36 cellular contexts compared by ENCODE assay signal in the genomic region with DNA sequence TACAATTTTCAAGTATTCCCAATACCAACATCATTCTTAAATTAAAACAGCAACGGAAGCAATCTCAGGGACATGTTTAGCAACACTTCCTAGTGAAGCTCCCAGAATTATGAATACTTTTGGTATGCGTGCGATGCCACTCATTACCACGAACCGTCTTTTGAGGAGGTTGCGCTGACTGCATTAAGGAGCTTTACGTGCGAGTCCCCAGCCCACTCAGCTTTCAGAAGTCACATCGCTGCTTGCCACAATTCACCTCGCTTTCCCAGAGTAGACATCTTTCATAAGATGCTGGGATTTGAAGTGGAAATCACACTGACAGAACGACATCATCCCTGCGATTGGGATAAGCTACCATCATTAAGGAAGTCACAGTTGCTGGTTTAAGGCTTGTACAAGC.
"Had no signal": no experiment of that assay in that cellular context is flagged by ENCODE, and none has a peak within 500 bp of the region (broad histone marks: within the 10 kb centered on the region; RNA-seq: fewer than 3 reads in every experiment).

No MANE protein-coding gene starts in this region.

- H3K36me3 Mint-ChIP-seq: activated CD4-positive, alpha-beta memory T cell treated with anti-CD3 and anti-CD28 coated beads for 36 hours; activated naive CD4-positive, alpha-beta T cell treated with anti-CD3 and anti-CD28 coated beads, Interleukin-2, amount 50 U/mL, for 72 hours; brain; WTC11 had no signal

- H3K4me1 ChIP-seq: adrenal gland, SJSA1 had no signal

- H3K27me3 ChIP-seq: adrenal gland, MG63, SJSA1 had no signal

- H3K4me2 ChIP-seq: SK-N-SH had no signal

- FAIRE-seq: TTC549 had no signal

- H3K27ac Mint-ChIP-seq: activated CD4-positive, alpha-beta memory T cell treated with anti-CD3 and anti-CD28 coated beads for 36 hours; activated naive CD4-positive, alpha-beta T cell treated with anti-CD3 and anti-CD28 coated beads for 36 hours; activated naive CD4-positive, alpha-beta T cell treated with anti-CD3 and anti-CD28 coated beads, Interleukin-2, amount 50 U/mL, for 72 hours; activated T-helper 1 cell treated with anti-CD3 and anti-CD28 coated beads, Interleukin-12 subunit alpha, Interleukin-12 subunit beta, Interleukin-2, Interleukin-4 antibody, amounts not matched to agents 30 ng/mL and 10 ng/mL and 1 ng/mL, durations not matched to agents 14 hours and 24 hours and 36 hours; brain; T-helper 1 cell treated with Interleukin-12 subunit alpha and Interleukin-12 subunit beta and Interleukin-4 antibody, amounts not matched to agents 30 μg/mL and 1 μg/mL, for 36 hours; T-helper 2 cell treated with Interferon-gamma antibody and Interleukin-4, amounts not matched to agents 5 μg/mL and 100 μg/mL, for 36 hours; WTC11 had no signal

- DNase-seq: activated CD4-positive, alpha-beta memory T cell treated with anti-CD3 and anti-CD28 coated beads for 36 hours; activated CD4-positive, alpha-beta T cell treated with anti-CD3 and anti-CD28 coated beads for 4 hours; activated CD4-positive, alpha-beta T cell treated with anti-CD3 and anti-CD28 coated beads, Interleukin-2, amount 50 U/mL, for 1 hour; activated CD8-positive, alpha-beta memory T cell treated with anti-CD3 and anti-CD28 coated beads, Interleukin-2, amount 50 U/mL, for 4 hours; activated gamma-delta T cell treated with Interleukin-2 at 50 U/mL for 16 hours; activated naive CD4-positive, alpha-beta T cell treated with anti-CD3 and anti-CD28 coated beads for 36 hours; activated T-cell treated with anti-CD3 and anti-CD28 coated beads for 4 hours; activated T-cell treated with anti-CD3 and anti-CD28 coated beads, Interleukin-2, amount 50 U/mL, for 4 hours; adrenal gland; Karpas-422; KBM-7; MG63; NCI-H1048; NCI-H1105 treated with DMSO at 0.1 percent for 48 hours; NCI-H1436; NCI-H1694; NCI-H1930; NCI-H2081 treated with DMSO at 0.1 percent for 48 hours; NCI-H226; NCI-H446 treated with DMSO at 0.1 percent for 48 hours; NCI-H524; NCI-H69; RPMI8226; SHP77 treated with DMSO at 0.1 percent for 48 hours; SK-N-SH had no signal

- H3K4me1 Mint-ChIP-seq: brain; central memory CD8-positive, alpha-beta T cell; WTC11 had no signal

- H3K36me3 ChIP-seq: adrenal gland, MG63, SJSA1 had no signal

- ATAC-seq: activated CD4-positive, CD25-positive, alpha-beta regulatory T cell treated with anti-CD3 and anti-CD28 coated beads, Interleukin-2, amount 50 U/mL, for 24 hours; activated naive CD4-positive, alpha-beta T cell treated with anti-CD3 and anti-CD28 coated beads, Interleukin-2, amount 50 U/mL, for 72 hours; activated T-cell treated with anti-CD3 and anti-CD28 coated beads, Interleukin-2, amount 50 U/mL, for 4 hours; Panc1; WTC11 had no signal

- H3K9me3 ChIP-seq: adrenal gland, MG63, SJSA1 had no signal

- H3K9me3 Mint-ChIP-seq: activated CD4-positive, alpha-beta memory T cell treated with anti-CD3 and anti-CD28 coated beads for 36 hours; activated T-cell treated with anti-CD3 and anti-CD28 coated beads, Interleukin-2, amount 50 U/mL, for 4 hours; brain; central memory CD8-positive, alpha-beta T cell; T-helper 1 cell treated with Interleukin-12 subunit alpha and Interleukin-12 subunit beta and Interleukin-4 antibody, amounts not matched to agents 30 μg/mL and 1 μg/mL, for 36 hours; T-helper 2 cell treated with Interferon-gamma antibody and Interleukin-4, amounts not matched to agents 5 μg/mL and 100 μg/mL, for 36 hours had no signal

- H3K4me3 ChIP-seq: adrenal gland, MG63, SJSA1 had no signal

- H3K4me3 Mint-ChIP-seq: activated CD4-positive, alpha-beta memory T cell treated with anti-CD3 and anti-CD28 coated beads for 36 hours; activated naive CD4-positive, alpha-beta T cell treated with anti-CD3 and anti-CD28 coated beads for 36 hours; activated T-cell treated with anti-CD3 and anti-CD28 coated beads, Interleukin-2, amount 50 U/mL, for 4 hours; activated T-helper 1 cell treated with anti-CD3 and anti-CD28 coated beads, Interleukin-12 subunit alpha, Interleukin-12 subunit beta, Interleukin-2, Interleukin-4 antibody, amounts not matched to agents 30 ng/mL and 10 ng/mL and 1 ng/mL, durations not matched to agents 14 hours and 24 hours and 36 hours; brain; central memory CD8-positive, alpha-beta T cell; T-helper 1 cell treated with Interleukin-12 subunit alpha and Interleukin-12 subunit beta and Interleukin-4 antibody, amounts not matched to agents 30 μg/mL and 1 μg/mL, for 36 hours; T-helper 2 cell treated with Interferon-gamma antibody and Interleukin-4, amounts not matched to agents 5 μg/mL and 100 μg/mL, for 36 hours; WTC11 had no signal

- H3K9ac ChIP-seq: SK-N-SH had no signal

- H3K27ac ChIP-seq: adrenal gland, SJSA1 had no signal
